Comparison of ENCODE assay signal across 8 cellular contexts in genomic region chr19:343451-343931, GRCh38. TPM values are rescaled to one million over a fixed set of nuclear protein-coding genes. Genes with fewer than 3 reads are reported as not detected.
DNase-seq lines count a peak whose midpoint lies in the region; ATAC-seq and TF ChIP-seq lines count a peak whose summit lies in the region.

No MANE protein-coding gene starts in this region.

- H3K4me3 ChIP-seq in Caco-2 (ENCODE audit: low read depth, low read length) = peak overlapping the region; percentile 73
- H3K4me3 ChIP-seq in Panc1 (ENCODE audit: low read depth in 2 of 2, low read length in 2 of 2) = peak overlapping the region; percentile 63 to 83
- H3K4me3 ChIP-seq in esophagus (ENCODE audit: low read depth in 1 of 2, low read length in 2 of 2) = peak overlapping the region; percentile 70 to 90
- peak overlapping the region; percentile 73 for H3K4me3 ChIP-seq in ovary

- TF ChIP-seq POLR2A in ovary (IDR thresholded peaks at IDR 0.05) = no peak

- H3K27me3 ChIP-seq in Caco-2 (replicated peaks; ENCODE audit: control insufficient read depth, insufficient read depth, low read length) (no peaks in the 10 kb centered on the region), Panc1 (ENCODE audit: control insufficient read depth, insufficient read depth, low read length) (no peaks in the 10 kb centered on the region), esophagus (ENCODE audit: control insufficient read depth in 1 of 2, insufficient read depth in 2 of 2, low read length in 2 of 2) (no peaks in the 10 kb centered on the region), ovary (no peaks in the 10 kb centered on the region)

- H3K36me3 ChIP-seq in Caco-2 (ENCODE audit: control insufficient read depth, insufficient read depth, low read length) (peaks cover 1% of the 10 kb centered on the region; the same call in 1 of the 2 replicates), Panc1 (ENCODE audit: control insufficient read depth, insufficient read depth, low read length) (peaks cover 3% of the 10 kb centered on the region; the same call in 1 of the 2 replicates), esophagus (ENCODE audit: control insufficient read depth in 2 of 2, insufficient read depth in 2 of 2, low read length in 1 of 2) (no peaks in the 10 kb centered on the region), ovary (no peaks in the 10 kb centered on the region)

- TF ChIP-seq CTCF in Caco-2 (IDR thresholded peaks at IDR 0.05; ENCODE audit: insufficient read depth in 1 of 2, low read depth in 1 of 2, low read length in 1 of 2, severe bottlenecking in 1 of 2, unreplicated experiment in 1 of 2) = no peak
- no peak for TF ChIP-seq CTCF in Panc1 (IDR thresholded peaks at IDR 0.05)
- TF ChIP-seq CTCF in ovary (IDR thresholded peaks at IDR 0.05) = no peak

- peak overlapping the region; percentile 69 for H3K27ac Mint-ChIP-seq in Caco-2 (ENCODE audit: unreplicated experiment)

- TF ChIP-seq EP300 in ovary (IDR thresholded peaks at IDR 0.05) = no peak

- H3K9me3 ChIP-seq in Caco-2 (no peaks in the 10 kb centered on the region), Panc1 (ENCODE audit: control insufficient read depth, insufficient read depth, low read depth, low read length) (no peaks in the 10 kb centered on the region), esophagus (ENCODE audit: control insufficient read depth in 2 of 2, insufficient read depth in 1 of 2, low read depth in 1 of 2, low read length in 1 of 2) (no peaks in the 10 kb centered on the region), ovary (no peaks in the 10 kb centered on the region)

- H3K27me3 Mint-ChIP-seq in Caco-2 (ENCODE audit: insufficient read depth, unreplicated experiment) = no peaks in the 10 kb centered on the region

- ATAC-seq in Panc1 (peak; percentile 29; the same call in 1 of the 2 replicates), HG03175 (IDR thresholded peaks at IDR 0.05; ENCODE audit: unreplicated experiment) (no peak)

- H3K27ac ChIP-seq in Panc1 (ENCODE audit: low read length) (peak overlapping the region; percentile 77), esophagus (ENCODE audit: low read depth in 2 of 2, low read length in 1 of 2) (peak overlapping the region; percentile 56 to 69), ovary (no peak overlapping the region)

- CTCF ChIA-PET in Caco-2 (lab: Charles Lee) (no interaction called here), Panc1 (lab: Charles Lee) (interaction anchor here (1.1 kb wide), 1 partner anchor 18 kb away, joined by 3 read pairs; no protein-coding TSS in a partner anchor)

- BruUV-seq in Caco-2 (replicated peaks; lab: Mats Ljungman, UMichigan) = TSS peak; percentile 42
- BruUV-seq in Panc1 (replicated peaks; lab: Mats Ljungman, UMichigan) = TSS peak; percentile 69

- H3K4me1 ChIP-seq in Caco-2 (peaks cover 15% of the 10 kb centered on the region), Panc1 (ENCODE audit: control insufficient read depth, insufficient read depth, low read length) (peaks cover 13% of the 10 kb centered on the region), esophagus (ENCODE audit: control insufficient read depth in 2 of 2, insufficient read depth in 2 of 2, low read length in 1 of 2) (peaks cover 3 to 32% of the 10 kb centered on the region in 2 donors), ovary (ENCODE audit: insufficient read depth) (peaks cover 27% of the 10 kb centered on the region)

- DNase-seq in Caco-2 (no peak), Panc1 (ENCODE audit: low read depth, low spot score) (no peak), ovary (no peak), superior temporal gyrus (ENCODE audit: extremely low spot score) (no peak), kidney glomerular epithelial cell (lab: John Stamatoyannopoulos, UW) (no peak), DMS 273 treated with DMSO at 0.1 percent for 48 hours (lab: John Stamatoyannopoulos, UW) (no peak)

- 32 to 40% methylated on average over 19 of the region's 19 CpGs for WGBS in esophagus, 2 donors
- 14 to 30% (median 17%) methylated on average over 19 of the region's 19 CpGs for WGBS in ovary, 3 donors

- in situ Hi-C loops in Panc1 (cut with HindIII; ENCODE audit: low pct_unique_long_range_greater_than_20kb, low sequenced_read_pairs) = no loop called here

- H3K36me3 Mint-ChIP-seq in Caco-2 (ENCODE audit: insufficient read depth, unreplicated experiment) = peaks cover 33% of the 10 kb centered on the region

- peak overlapping the region; percentile 76 for H3K4me3 Mint-ChIP-seq in Caco-2 (ENCODE audit: unreplicated experiment)

- peaks cover 15% of the 10 kb centered on the region for H3K4me1 Mint-ChIP-seq in Caco-2 (ENCODE audit: low read depth, unreplicated experiment)

- intact Hi-C loops in Caco-2 (cut with micrococcal nuclease; ENCODE audit: unreplicated experiment) = no loop called here
- intact Hi-C loops in Panc1 (cut with micrococcal nuclease; ENCODE audit: unreplicated experiment) = no loop called here
- intact Hi-C loops in ovary (cut with DNase I) = no loop called here

- no peaks in the 10 kb centered on the region for H3K9me3 Mint-ChIP-seq in Caco-2 (ENCODE audit: unreplicated experiment)

- POLR2A ChIA-PET in Caco-2 (lab: Charles Lee) = no interaction called here
- POLR2A ChIA-PET in Panc1 (lab: Charles Lee) = interaction anchor here (0.6 kb wide), 1 partner anchor 172 kb away, joined by 5 read pairs; no protein-coding TSS in a partner anchor

RNA-seq across cellular contexts. Expression of gene MIER2, which starts 1.1 kb away (rescaled TPM):
- total RNA-seq in Caco-2 (2022) (35.7 and 40.1 TPM in 2 replicates), Panc1 (2021; ENCODE audit: unreplicated experiment) (32.1 TPM), ovary (10 to 100 TPM in 6 of 7 donors, 1 to 10 TPM in 1; 9.8 to 29.6 (median 22.8) TPM)
- polyA plus RNA-seq in Panc1 (2012; ENCODE audit: insufficient read length) = 45.4 TPM
- polyA plus RNA-seq in esophagus (10 to 100 TPM; 13.0 to 13.9 TPM), ovary (10 to 100 TPM; 13.3 to 15.0 TPM)

RNA-seq across cellular contexts. Expression of gene PLPP2, which starts 52.3 kb away (rescaled TPM):
- total RNA-seq in Caco-2 (2022) (29.6 and 42.0 TPM in 2 replicates), Panc1 (2021; ENCODE audit: unreplicated experiment) (67.0 TPM), ovary (10 to 100 TPM in 3 of 7 donors, 1 to 10 TPM in 4; 3.0 to 75.0 (median 5.9) TPM)
- 130 TPM for polyA plus RNA-seq in Panc1 (2012; ENCODE audit: insufficient read length)
- polyA plus RNA-seq in esophagus (10 to 100 TPM in 1 of 2 donors, 1 to 10 TPM in 1; 9.8 to 18.5 TPM), ovary (1 to 10 TPM in 1 of 2 donors, under 1 TPM in 1; 0.68 to 3.1 TPM)

Comparison
In these comparisons a context has a peak if more than half of its experiments do, and no peak if none do; other contexts are left out.
1. H3K27ac ChIP-seq: peak in Panc1 (single experiment) and esophagus (2 of 2); none in ovary (0 of 2).
2. Peak in every context shown above with its lines, with median percentiles within 50 percentile points of each other: H3K4me3 ChIP-seq.